13 cellular contexts compared by ENCODE assay signal in genomic region chr14:31071151-31071550, GRCh38.
"Had no signal": no experiment of that assay in that cellular context is flagged by ENCODE, and none has a peak within 500 bp of the region (broad histone marks: within the 10 kb centered on the region; RNA-seq: fewer than 3 reads in every experiment).

No MANE protein-coding gene starts in this region.

- H3K4me1 ChIP-seq: esophagus squamous epithelium, psoas muscle, right lobe of liver had no signal

- H3K27me3 ChIP-seq: esophagus squamous epithelium, foreskin keratinocyte, hepatocyte, neutrophil, right lobe of liver had no signal

- H3K27me3 Mint-ChIP-seq: memory B cell; naive thymus-derived CD8-positive, alpha-beta T cell had no signal

- H3K4me3 Mint-ChIP-seq: memory B cell; naive thymus-derived CD8-positive, alpha-beta T cell had no signal

- H3K4me2 ChIP-seq: hepatocyte had no signal

- H2AFZ ChIP-seq: hepatocyte had no signal

- DNase-seq: effector memory CD4-positive, alpha-beta T cell; esophagus squamous epithelium; naive thymus-derived CD8-positive, alpha-beta T cell; psoas muscle; retina; right lobe of liver; stimulated activated CD4-positive, alpha-beta T cell treated with anti-CD3 and anti-CD28 coated beads, Interleukin-12 subunit alpha, Interleukin-12 subunit beta, amount 100 ng/mL, for 4 hours; stimulated activated CD4-positive, alpha-beta T cell treated with anti-CD3 and anti-CD28 coated beads, Interleukin-2, amount 100 ng/mL, for 48 hours; stimulated activated naive CD4-positive, alpha-beta T cell treated with Interleukin-2 at 50 U/mL for 16 hours had no signal

- H3K9me3 ChIP-seq: esophagus squamous epithelium, neutrophil, psoas muscle, right lobe of liver had no signal

- H3K36me3 ChIP-seq: neutrophil, right lobe of liver had no signal

- H3K4me3 ChIP-seq: esophagus squamous epithelium, hepatocyte, psoas muscle, right lobe of liver had no signal

- H3K4me1 Mint-ChIP-seq: memory B cell; naive thymus-derived CD8-positive, alpha-beta T cell had no signal

- H3K27ac Mint-ChIP-seq: memory B cell had no signal

- H3K27ac ChIP-seq: esophagus squamous epithelium, foreskin keratinocyte, hepatocyte, neutrophil, psoas muscle, right lobe of liver had no signal
